Comparison of ENCODE assay signal across 9 cellular contexts in the genomic region with DNA sequence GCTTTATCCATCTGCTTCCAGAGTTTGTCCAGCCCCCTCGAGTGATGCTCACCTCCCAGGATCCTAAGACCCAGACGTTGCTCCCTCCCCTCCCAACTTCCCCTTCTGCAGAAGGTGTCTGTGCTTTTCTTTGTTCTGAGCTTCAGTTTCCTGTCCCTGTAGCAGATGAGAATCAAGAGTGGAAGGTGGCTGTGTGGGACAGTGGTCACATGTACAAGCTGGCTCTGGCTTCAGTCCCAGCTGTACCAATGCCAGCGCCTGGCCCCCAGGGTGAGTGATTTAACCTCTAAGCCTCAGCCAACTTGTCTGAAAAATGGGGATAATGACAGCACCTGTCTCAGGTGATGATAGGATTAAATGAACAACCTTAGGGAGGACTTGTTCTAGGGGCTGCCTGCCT. TPM values are rescaled to one million over a fixed set of nuclear protein-coding genes. Genes with fewer than 3 reads are reported as not detected.
DNase-seq lines count a peak whose midpoint lies in the region; ATAC-seq and TF ChIP-seq lines count a peak whose summit lies in the region.
"Had no signal": no experiment of that assay in that cellular context is flagged by ENCODE, and none has a peak within 500 bp of the region (broad histone marks: within the 10 kb centered on the region; RNA-seq: fewer than 3 reads in every experiment).

No MANE protein-coding gene starts in this region.

- H3K27me3 ChIP-seq in PC-9 (ENCODE audit: insufficient read depth, low read depth), result no peaks in the 10 kb centered on the region
- no peaks in the 10 kb centered on the region for H3K27me3 ChIP-seq in thyroid gland

- CTCF ChIA-PET in activated naive CD4-positive, alpha-beta T cell treated with anti-CD3 and anti-CD28 coated beads for 36 hours (lab: Charles Lee), result interaction anchor here (0.6 to 5.0 kb wide), 29 partner anchors 7 to 126 kb away, joined by 3 to 57 read pairs (median 4); a partner anchor contains a TSS
- CTCF ChIA-PET in PC-9 (lab: Charles Lee), result interaction anchor here (0.8 to 1.9 kb wide), 5 partner anchors 8 to 60 kb away, joined by 3 to 19 read pairs (median 4); a partner anchor contains a TSS

- peak; percentile 21 for DNase-seq in activated naive CD4-positive, alpha-beta T cell treated with anti-CD3 and anti-CD28 coated beads for 36 hours
- no peak for DNase-seq in activated naive CD4-positive, alpha-beta T cell (lab: John Stamatoyannopoulos, UW)
- no peak for DNase-seq in PC-9
- DNase-seq in kidney tubule cell (ENCODE audit: low spot score), result peak; percentile 50
- peak; percentile 84 to 88 for DNase-seq in thyroid gland
- no peak for DNase-seq in natural killer cell treated with Interleukin-12 subunit alpha and Interleukin-12 subunit beta and Interleukin-15 and Interleukin-18, amount 100 ng/mL, for 72 hours (ENCODE audit: low spot score)
- no peak for DNase-seq in left ventricle myocardium superior

- no peaks in the 10 kb centered on the region for H3K9me3 ChIP-seq in PC-9 (ENCODE audit: insufficient read depth, low read depth)
- no peaks in the 10 kb centered on the region for H3K9me3 ChIP-seq in thyroid gland

- peak overlapping the region; percentile 74 for H3K27ac ChIP-seq in PC-9
- peak overlapping the region; percentile 92 to 97 (median 96) for H3K27ac ChIP-seq in thyroid gland

- H3K36me3 ChIP-seq in PC-9 (ENCODE audit: low read depth) (peaks cover 17% of the 10 kb centered on the region), thyroid gland (peaks cover 0 to 3% of the 10 kb centered on the region in 2 donors)

- no peak overlapping the region for H2AFZ ChIP-seq in PC-9

- H3K36me3 Mint-ChIP-seq in activated naive CD4-positive, alpha-beta T cell treated with anti-CD3 and anti-CD28 coated beads for 36 hours (ENCODE audit: low read depth), result peaks cover 21% of the 10 kb centered on the region
- H3K36me3 Mint-ChIP-seq in natural killer cell treated with Interleukin-12 subunit alpha and Interleukin-12 subunit beta and Interleukin-15 and Interleukin-18, amount 100 ng/mL, for 72 hours, result peaks cover 2% of the 10 kb centered on the region

- intact Hi-C loops in activated naive CD4-positive, alpha-beta T cell treated with anti-CD3 and anti-CD28 coated beads for 36 hours (cut with micrococcal nuclease), result loop anchor here (1.0 kb wide), 3 partner anchors 9 to 68 kb away; a partner anchor contains a TSS
- intact Hi-C loops in PC-9 (cut with micrococcal nuclease; ENCODE audit: unreplicated experiment), result loop anchor here (1.0 to 10.0 kb wide), 3 partner anchors 20 to 665 kb away; a partner anchor contains a TSS
- intact Hi-C loops in thyroid gland (cut with DNase I), result loop anchor here (2.0 kb wide), 1 partner anchor 21 kb away; a partner anchor contains a TSS
- intact Hi-C loops in left ventricle myocardium superior (cut with micrococcal nuclease), result loop anchor here (5.0 kb wide), 1 partner anchor 43 kb away; no protein-coding TSS in a partner anchor

- ATAC-seq in HG03460 (IDR thresholded peaks at IDR 0.05; ENCODE audit: unreplicated experiment), result no peak
- ATAC-seq in natural killer cell treated with Interleukin-12 subunit alpha and Interleukin-12 subunit beta and Interleukin-15 and Interleukin-18, amount 100 ng/mL, for 72 hours, result no peak
- ATAC-seq in left ventricle myocardium superior, result no peak

- TF ChIP-seq POLR2A in thyroid gland (IDR thresholded peaks at IDR 0.05), result no peak

- WGBS in thyroid gland, 2 donors, result 23 to 24% methylated on average over 3 of the region's 3 CpGs

- H3K4me1 ChIP-seq in PC-9 (replicated peaks; ENCODE audit: insufficient read depth), result peaks cover 32% of the 10 kb centered on the region
- peaks cover 67 to 82% of the 10 kb centered on the region in 2 donors for H3K4me1 ChIP-seq in thyroid gland

- peaks cover 46% of the 10 kb centered on the region; the same call in 1 of the 2 replicates for H3F3A ChIP-seq in PC-9 (ENCODE audit: insufficient read depth, low read depth)

- H3K27me3 Mint-ChIP-seq in activated naive CD4-positive, alpha-beta T cell treated with anti-CD3 and anti-CD28 coated beads for 36 hours (ENCODE audit: low read depth), result no peaks in the 10 kb centered on the region
- no peaks in the 10 kb centered on the region for H3K27me3 Mint-ChIP-seq in natural killer cell treated with Interleukin-12 subunit alpha and Interleukin-12 subunit beta and Interleukin-15 and Interleukin-18, amount 100 ng/mL, for 72 hours
- H3K27me3 Mint-ChIP-seq: effector memory CD8-positive, alpha-beta T cell had no signal

- H3K4me1 Mint-ChIP-seq in activated naive CD4-positive, alpha-beta T cell treated with anti-CD3 and anti-CD28 coated beads for 36 hours (ENCODE audit: low read depth), result peaks cover 34% of the 10 kb centered on the region
- H3K4me1 Mint-ChIP-seq in natural killer cell treated with Interleukin-12 subunit alpha and Interleukin-12 subunit beta and Interleukin-15 and Interleukin-18, amount 100 ng/mL, for 72 hours (ENCODE audit: low read depth in 2 of 2), result peaks cover 16 to 18% of the 10 kb centered on the region in 2 donors

- peak overlapping the region; percentile 79 for H3K4me2 ChIP-seq in PC-9

- H3K4me3 ChIP-seq in PC-9 (0 out of 2 replicates have a peak overlapping the region, but pooled peaks have one; percentile 42), thyroid gland (replicated peaks in 1 of 3) (no peak overlapping the region)

- BruUV-seq in PC-9 (replicated peaks; lab: Mats Ljungman, UMichigan), result no TSS peak

- no peaks in the 10 kb centered on the region for H3K9me3 Mint-ChIP-seq in activated naive CD4-positive, alpha-beta T cell treated with anti-CD3 and anti-CD28 coated beads for 36 hours
- no peaks in the 10 kb centered on the region for H3K9me3 Mint-ChIP-seq in natural killer cell treated with Interleukin-12 subunit alpha and Interleukin-12 subunit beta and Interleukin-15 and Interleukin-18, amount 100 ng/mL, for 72 hours
- H3K9me3 Mint-ChIP-seq: effector memory CD8-positive, alpha-beta T cell had no signal

- peaks cover 7% of the 10 kb centered on the region; the same call in 1 of the 2 replicates for H3K79me2 ChIP-seq in PC-9 (ENCODE audit: low read depth)

- H3K9me2 ChIP-seq in PC-9 (ENCODE audit: insufficient read depth), result no peaks in the 10 kb centered on the region

- no peak for TF ChIP-seq CTCF in PC-9 (conservative IDR thresholded peaks at IDR 0.05)
- TF ChIP-seq CTCF in thyroid gland (IDR thresholded peaks at IDR 0.05), result no peak

- POLR2A ChIA-PET in PC-9 (lab: Charles Lee; ENCODE audit: unreplicated experiment), result interaction anchor here (0.6 kb wide), 1 partner anchor 417 kb away, joined by 3 read pairs; no protein-coding TSS in a partner anchor

- H3K27ac Mint-ChIP-seq in activated naive CD4-positive, alpha-beta T cell treated with anti-CD3 and anti-CD28 coated beads for 36 hours, result peak overlapping the region; percentile 67
- peak overlapping the region in 1 of 2 donors; percentile 38 for H3K27ac Mint-ChIP-seq in natural killer cell treated with Interleukin-12 subunit alpha and Interleukin-12 subunit beta and Interleukin-15 and Interleukin-18, amount 100 ng/mL, for 72 hours

- H3K4me3 Mint-ChIP-seq in activated naive CD4-positive, alpha-beta T cell treated with anti-CD3 and anti-CD28 coated beads for 36 hours, result no peak overlapping the region
- no peak overlapping the region for H3K4me3 Mint-ChIP-seq in natural killer cell treated with Interleukin-12 subunit alpha and Interleukin-12 subunit beta and Interleukin-15 and Interleukin-18, amount 100 ng/mL, for 72 hours

- no peaks in the 10 kb centered on the region for H4K20me1 ChIP-seq in PC-9 (ENCODE audit: insufficient read depth)

RNA-seq across cellular contexts. Expression of a gene that starts 7.7 kb away (rescaled TPM):
- total RNA-seq in activated naive CD4-positive, alpha-beta T cell treated with anti-CD3 and anti-CD28 coated beads for 36 hours, result not detected
- 5.3 and 6.2 TPM in 2 replicates for total RNA-seq in PC-9 (2021)
- total RNA-seq in thyroid gland, result 100 to 1,000 TPM in 3 of 4 donors, 10 to 100 TPM in 1; 63.6 to 150 (median 127) TPM
- not detected for total RNA-seq in natural killer cell treated with Interleukin-12 subunit alpha and Interleukin-12 subunit beta and Interleukin-15 and Interleukin-18, amount 100 ng/mL, for 72 hours
- not detected for total RNA-seq in left ventricle myocardium superior

RNA-seq across cellular contexts. Expression of a gene that starts 8.6 kb away (rescaled TPM):
- total RNA-seq in activated naive CD4-positive, alpha-beta T cell treated with anti-CD3 and anti-CD28 coated beads for 36 hours, result 10 to 100 TPM; 35.5 to 37.0 TPM
- total RNA-seq in PC-9 (2021), result 40.2 and 44.1 TPM in 2 replicates
- 100 to 1,000 TPM in 1 of 4 donors, 10 to 100 TPM in 3; 47.3 to 103 (median 78.9) TPM for total RNA-seq in thyroid gland
- total RNA-seq in natural killer cell treated with Interleukin-12 subunit alpha and Interleukin-12 subunit beta and Interleukin-15 and Interleukin-18, amount 100 ng/mL, for 72 hours, result 10 to 100 TPM; 21.5 to 39.9 TPM
- total RNA-seq in left ventricle myocardium superior, result 31.3 TPM

RNA-seq across cellular contexts. Expression of a gene that starts 21.0 kb away (rescaled TPM):
- total RNA-seq in activated naive CD4-positive, alpha-beta T cell treated with anti-CD3 and anti-CD28 coated beads for 36 hours, result 100 to 1,000 TPM; 174 to 175 TPM
- total RNA-seq in PC-9 (2021) (147 and 195 TPM in 2 replicates), thyroid gland (100 to 1,000 TPM; 165 to 221 (median 193) TPM), left ventricle myocardium superior (50.8 TPM)
- total RNA-seq in natural killer cell treated with Interleukin-12 subunit alpha and Interleukin-12 subunit beta and Interleukin-15 and Interleukin-18, amount 100 ng/mL, for 72 hours, result 100 to 1,000 TPM; 150 to 278 TPM

RNA-seq across cellular contexts. Expression of a gene that starts 53.9 kb away (rescaled TPM):
- total RNA-seq in activated naive CD4-positive, alpha-beta T cell treated with anti-CD3 and anti-CD28 coated beads for 36 hours, result 10 to 100 TPM; 17.4 to 19.5 TPM
- total RNA-seq in PC-9 (2021), result 13.5 and 18.0 TPM in 2 replicates
- 10 to 100 TPM in 3 of 4 donors, 1 to 10 TPM in 1; 7.1 to 14.1 (median 12.3) TPM for total RNA-seq in thyroid gland
- total RNA-seq in natural killer cell treated with Interleukin-12 subunit alpha and Interleukin-12 subunit beta and Interleukin-15 and Interleukin-18, amount 100 ng/mL, for 72 hours, result 10 to 100 TPM; 22.0 to 25.8 TPM
- 14.1 TPM for total RNA-seq in left ventricle myocardium superior

Comparison
In these comparisons a context has a peak if more than half of its experiments do, and no peak if none do; other contexts are left out.
1. DNase-seq: peak in activated naive CD4-positive, alpha-beta T cell treated with anti-CD3 and anti-CD28 coated beads for 36 hours (single experiment), kidney tubule cell (single experiment) and thyroid gland (2 of 2); none in activated naive CD4-positive, alpha-beta T cell (0 of 4), PC-9 (0 of 2), natural killer cell treated with Interleukin-12 subunit alpha and Interleukin-12 subunit beta and Interleukin-15 and Interleukin-18, amount 100 ng/mL, for 72 hours (single experiment) and left ventricle myocardium superior (single experiment).